ENCODE assay signal across 24 cellular contexts in genomic region chr19:35015576-35016351, GRCh38. TPM values are rescaled to one million over a fixed set of nuclear protein-coding genes. Genes with fewer than 3 reads are reported as not detected.
DNase-seq lines count a peak whose midpoint lies in the region; ATAC-seq, FAIRE-seq and TF ChIP-seq lines count a peak whose summit lies in the region.
"Had no signal": no experiment of that assay in that cellular context is flagged by ENCODE, and none has a peak within 500 bp of the region (broad histone marks: within the 10 kb centered on the region; RNA-seq: fewer than 3 reads in every experiment).

No MANE protein-coding gene starts in this region.

- DNase-seq in AG10803 (ENCODE audit: low read depth) (peak; percentile 9), K562 (ENCODE audit: extremely low read depth in 1 of 4, low spot score in 3 of 4) (no peak), cerebellar cortex (ENCODE audit: low spot score) (no peak), PC-9 (no peak), WTC11 (ENCODE audit: low spot score) (no peak), GM10248 (ENCODE audit: extremely low spot score) (no peak)
- peak in 1 of 7 experiments; percentile 5 for DNase-seq in CD8-positive, alpha-beta T cell
- DNase-seq in naive thymus-derived CD4-positive, alpha-beta T cell, result no peak
- DNase-seq: activated B cell treated with CpG ODN at 0.5 μM for 24 hours, BE2C, colonic mucosa, DMS79 treated with DMSO at 0.1 percent for 48 hours, gastrocnemius medialis, HFFc6, NCI-H1694, NCI-H446 treated with DMSO at 0.1 percent for 48 hours, testis had no signal

- no peaks in the 10 kb centered on the region for H3K9me3 Mint-ChIP-seq in CD8-positive, alpha-beta T cell
- H3K9me3 Mint-ChIP-seq in naive thymus-derived CD4-positive, alpha-beta T cell, result peaks cover 0 to 4% (median 0%) of the 10 kb centered on the region in 11 donors
- no peaks in the 10 kb centered on the region for H3K9me3 Mint-ChIP-seq in WTC11
- H3K9me3 Mint-ChIP-seq: activated B cell treated with CpG ODN at 0.5 μM for 24 hours, HFFc6 had no signal

- peaks cover 80% of the 10 kb centered on the region for H3K36me3 Mint-ChIP-seq in CD8-positive, alpha-beta T cell
- H3K36me3 Mint-ChIP-seq in naive thymus-derived CD4-positive, alpha-beta T cell, result peaks cover 5 to 56% (median 31%) of the 10 kb centered on the region in 5 donors
- peaks cover 84% of the 10 kb centered on the region for H3K36me3 Mint-ChIP-seq in WTC11

- 0 out of 2 replicates have a peak, but pooled peaks cover 4% of the 10 kb centered on the region for H3F3A ChIP-seq in PC-9 (ENCODE audit: insufficient read depth, low read depth)

- peaks cover 4% of the 10 kb centered on the region for H3K9me1 ChIP-seq in K562 (ENCODE audit: control insufficient read depth, insufficient read depth, low read length)

- no peak for TF ChIP-seq EP300 in K562 (IDR thresholded peaks at IDR 0.05; ENCODE audit: low read length)

- intact Hi-C loops in CD8-positive, alpha-beta T cell (cut with DNase I, micrococcal nuclease), result no loop called here
- intact Hi-C loops in K562 (cut with micrococcal nuclease) (no loop called here), PC-9 (cut with micrococcal nuclease; ENCODE audit: unreplicated experiment) (no loop called here)
- intact Hi-C loops in naive thymus-derived CD4-positive, alpha-beta T cell (cut with micrococcal nuclease), result no loop called here

- no peak for TF ChIP-seq RAD21 in K562 (CRISPR knock-in tag; conservative IDR thresholded peaks at IDR 0.05 in 1 of 2, IDR thresholded peaks at IDR 0.05 in 1 of 2)

- H3K79me2 ChIP-seq in K562 (ENCODE audit: control insufficient read depth, insufficient read depth, low read length), result no peaks in the 10 kb centered on the region
- no peaks in the 10 kb centered on the region for H3K79me2 ChIP-seq in PC-9 (ENCODE audit: low read depth)

- peaks cover 53% of the 10 kb centered on the region for H3K36me3 ChIP-seq in CD8-positive, alpha-beta T cell (ENCODE audit: insufficient read depth, low read length)
- H3K36me3 ChIP-seq in K562 (ENCODE audit: control insufficient read depth, insufficient read depth, low read length) (peaks cover 93% of the 10 kb centered on the region), PC-9 (ENCODE audit: low read depth) (no peaks in the 10 kb centered on the region)
- H3K36me3 ChIP-seq in naive thymus-derived CD4-positive, alpha-beta T cell (ENCODE audit: control insufficient read depth in 2 of 3, insufficient read depth in 3 of 3, low read length in 3 of 3), result peaks cover 17 to 71% (median 35%) of the 10 kb centered on the region in 3 experiments
- H3K36me3 ChIP-seq: colonic mucosa had no signal

- H3K4me1 Mint-ChIP-seq in CD8-positive, alpha-beta T cell (ENCODE audit: low read depth), result peaks cover 68% of the 10 kb centered on the region
- peaks cover 43 to 72% (median 61%) of the 10 kb centered on the region in 7 donors for H3K4me1 Mint-ChIP-seq in naive thymus-derived CD4-positive, alpha-beta T cell
- peaks cover 11% of the 10 kb centered on the region; the same call in 1 of the 2 replicates for H3K4me1 Mint-ChIP-seq in WTC11

- H3K27ac ChIP-seq in CD8-positive, alpha-beta T cell (ENCODE audit: low read depth, low read length), result no peak overlapping the region
- H3K27ac ChIP-seq in K562 (ENCODE audit: extremely low read depth, low read depth, low read length) (no peak overlapping the region), PC-9 (no peak overlapping the region)
- H3K27ac ChIP-seq in naive thymus-derived CD4-positive, alpha-beta T cell (ENCODE audit: low read depth, low read length), result peak overlapping the region; percentile 75
- H3K27ac ChIP-seq: colonic mucosa, pancreas, testis had no signal

- CTCF ChIA-PET in CD8-positive, alpha-beta T cell (lab: Charles Lee), result interaction anchor here (0.6 to 10.2 kb wide), 4 partner anchors 14 to 625 kb away, joined by 3 to 228 read pairs (median 45); partner anchors contain the start of gene GRAMD1A
- CTCF ChIA-PET in K562 (lab: Yijun Ruan, JAX; ENCODE audit: low intra/inter-chr PET ratio), result no interaction called here
- CTCF ChIA-PET in naive thymus-derived CD4-positive, alpha-beta T cell (lab: Charles Lee), result interaction anchor here (1.1 to 8.6 kb wide), 2 partner anchors 28 to 45 kb away, joined by 3 to 138 read pairs; no protein-coding TSS in a partner anchor
- CTCF ChIA-PET in PC-9 (lab: Charles Lee), result no interaction called here
- CTCF ChIA-PET in WTC11 (lab: Charles Lee), result interaction anchor here (0.5 kb wide), 1 partner anchor 127 kb away, joined by 4 read pairs; no protein-coding TSS in a partner anchor
- CTCF ChIA-PET in GM10248 (lab: Yijun Ruan, JAX), result interaction anchor here (4.7 to 10.2 kb wide), 2 partner anchors 41 to 48 kb away, joined by 21 to 120 read pairs; no protein-coding TSS in a partner anchor

- H3K4me3 Mint-ChIP-seq in CD8-positive, alpha-beta T cell, result no peak overlapping the region
- peak overlapping the region in 4 of 10 donors; percentile 9 to 94 (median 31) for H3K4me3 Mint-ChIP-seq in naive thymus-derived CD4-positive, alpha-beta T cell
- H3K4me3 Mint-ChIP-seq in WTC11, result no peak overlapping the region
- H3K4me3 Mint-ChIP-seq: activated B cell treated with CpG ODN at 0.5 μM for 24 hours, HFFc6 had no signal

- H3K27me3 ChIP-seq in CD8-positive, alpha-beta T cell (ENCODE audit: insufficient read depth, low read length), result no peaks in the 10 kb centered on the region
- H3K27me3 ChIP-seq in K562 (ENCODE audit: control insufficient read depth in 2 of 2, insufficient read depth in 2 of 2, low read length in 2 of 2), result no peaks in the 10 kb centered on the region
- H3K27me3 ChIP-seq in naive thymus-derived CD4-positive, alpha-beta T cell (ENCODE audit: control insufficient read depth in 2 of 2, insufficient read depth in 2 of 2, low read length in 2 of 2), result no peaks in the 10 kb centered on the region
- no peaks in the 10 kb centered on the region for H3K27me3 ChIP-seq in PC-9 (ENCODE audit: insufficient read depth, low read depth)
- H3K27me3 ChIP-seq: BE2C, colonic mucosa, gastrocnemius medialis, pancreas, testis had no signal

- no peaks in the 10 kb centered on the region for H3K9me2 ChIP-seq in PC-9 (ENCODE audit: insufficient read depth)

- no peak for TF ChIP-seq CTCF in AG10803 (conservative IDR thresholded peaks at IDR 0.05; ENCODE audit: low read length)
- TF ChIP-seq CTCF in CD8-positive, alpha-beta T cell (IDR thresholded peaks at IDR 0.05), result no peak
- TF ChIP-seq CTCF in K562 (IDR thresholded peaks at IDR 0.05 in 2 of 3, conservative IDR thresholded peaks at IDR 0.05 in 1 of 3; ENCODE audit: insufficient read depth in 2 of 3, low read depth in 1 of 3, low read length in 3 of 3), result no peak
- TF ChIP-seq CTCF in PC-9 (conservative IDR thresholded peaks at IDR 0.05), result no peak
- no peak for TF ChIP-seq CTCF in WTC11 (IDR thresholded peaks at IDR 0.05)
- no peak for TF ChIP-seq CTCF in GM10248 (IDR thresholded peaks at IDR 0.05; ENCODE audit: control extremely low read depth, extremely low read depth, low read depth, missing control alignments)

- TF ChIP-seq POLR2A in K562 (conservative IDR thresholded peaks at IDR 0.05), result no peak

- H3K4me2 ChIP-seq in K562 (ENCODE audit: insufficient read depth, low read length), result no peak overlapping the region
- H3K4me2 ChIP-seq in PC-9, result no peak overlapping the region
- H3K4me2 ChIP-seq: smooth muscle cell had no signal

- H2AFZ ChIP-seq in K562 (ENCODE audit: low read depth, low read length), result no peak overlapping the region
- H2AFZ ChIP-seq in PC-9, result no peak overlapping the region

- BruUV-seq in K562 (replicated peaks; lab: Mats Ljungman, UMichigan) (no TSS peak), PC-9 (replicated peaks; lab: Mats Ljungman, UMichigan) (no TSS peak)

- H4K20me1 ChIP-seq in K562 (replicated peaks; ENCODE audit: control insufficient read depth, insufficient read depth, low read length) (no peaks in the 10 kb centered on the region), PC-9 (ENCODE audit: insufficient read depth) (no peaks in the 10 kb centered on the region)

- in situ Hi-C loops in K562 (cut with MboI), result no loop called here

- H3K9ac ChIP-seq in K562 (ENCODE audit: insufficient read depth in 1 of 2, low read depth in 2 of 2, low read length in 2 of 2), result no peak overlapping the region; a peak in 1 of 4 replicates

- H3K27ac Mint-ChIP-seq in CD8-positive, alpha-beta T cell, result peak overlapping the region; percentile 99
- H3K27ac Mint-ChIP-seq in naive thymus-derived CD4-positive, alpha-beta T cell, result peak overlapping the region in 8 of 9 donors; percentile 76 to 99 (median 94)
- H3K27ac Mint-ChIP-seq in WTC11, result no peak overlapping the region
- H3K27ac Mint-ChIP-seq: HFFc6 had no signal

- no peaks in the 10 kb centered on the region for H3K27me3 Mint-ChIP-seq in CD8-positive, alpha-beta T cell (ENCODE audit: low read depth)
- no peaks in the 10 kb centered on the region for H3K27me3 Mint-ChIP-seq in naive thymus-derived CD4-positive, alpha-beta T cell
- H3K27me3 Mint-ChIP-seq in WTC11 (ENCODE audit: low read depth), result no peaks in the 10 kb centered on the region
- H3K27me3 Mint-ChIP-seq: activated B cell treated with CpG ODN at 0.5 μM for 24 hours had no signal

- 92% methylated on average over 16 of the region's 19 CpGs for WGBS in K562 (ENCODE audit: insufficient coverage, low coverage, missing lambda C conversion rate)

- no peak overlapping the region for H3K4me3 ChIP-seq in AG10803 (ENCODE audit: low read length)
- no peak overlapping the region for H3K4me3 ChIP-seq in CD8-positive, alpha-beta T cell (ENCODE audit: low read depth, low read length)
- no peak overlapping the region for H3K4me3 ChIP-seq in K562
- H3K4me3 ChIP-seq in naive thymus-derived CD4-positive, alpha-beta T cell (ENCODE audit: low read length), result no peak overlapping the region
- no peak overlapping the region for H3K4me3 ChIP-seq in PC-9
- H3K4me3 ChIP-seq: colonic mucosa, gastrocnemius medialis, pancreas, smooth muscle cell, testis had no signal

- no peaks in the 10 kb centered on the region for H3K9me3 ChIP-seq in CD8-positive, alpha-beta T cell (ENCODE audit: low read length)
- no peaks in the 10 kb centered on the region for H3K9me3 ChIP-seq in K562 (replicated peaks; ENCODE audit: control insufficient read depth, insufficient read depth, low read depth, low read length)
- H3K9me3 ChIP-seq in naive thymus-derived CD4-positive, alpha-beta T cell (ENCODE audit: control insufficient read depth in 2 of 3, low read length in 3 of 3), result no peaks in the 10 kb centered on the region
- no peaks in the 10 kb centered on the region for H3K9me3 ChIP-seq in PC-9 (ENCODE audit: insufficient read depth, low read depth)
- H3K9me3 ChIP-seq: BE2C, colonic mucosa, gastrocnemius medialis, pancreas, testis had no signal

- FAIRE-seq in K562 (lab: Jason Lieb, UNC), result no peak
- FAIRE-seq: endothelial cell of umbilical vein, GM18507, pancreas had no signal

- H3K4me1 ChIP-seq in CD8-positive, alpha-beta T cell (ENCODE audit: insufficient read depth, low read length), result peaks cover 69% of the 10 kb centered on the region
- peaks cover 0 to 22% of the 10 kb centered on the region in 2 experiments; a peak in 2 of 5 replicates for H3K4me1 ChIP-seq in K562 (replicated peaks in 1 of 2; ENCODE audit: control insufficient read depth in 2 of 2, insufficient read depth in 2 of 2, low read length in 2 of 2)
- H3K4me1 ChIP-seq in naive thymus-derived CD4-positive, alpha-beta T cell (ENCODE audit: control insufficient read depth in 2 of 2, insufficient read depth in 2 of 2, low read length in 2 of 2), result peaks cover 52 to 54% of the 10 kb centered on the region in 2 donors
- H3K4me1 ChIP-seq in PC-9 (replicated peaks; ENCODE audit: insufficient read depth), result no peaks in the 10 kb centered on the region
- H3K4me1 ChIP-seq: BE2C, colonic mucosa had no signal

- POLR2A ChIA-PET in CD8-positive, alpha-beta T cell (lab: Charles Lee), result interaction anchor here (1.1 to 5.3 kb wide), 4 partner anchors 12 to 52 kb away, joined by 3 to 60 read pairs (median 8); partner anchors contain the start of genes GRAMD1A and ZNF792
- POLR2A ChIA-PET in K562 (lab: Yijun Ruan, JAX), result interaction anchor here (0.6 to 3.9 kb wide), 2 partner anchors 9 to 11 kb away, joined by 4 to 18 read pairs; no protein-coding TSS in a partner anchor
- POLR2A ChIA-PET in naive thymus-derived CD4-positive, alpha-beta T cell (lab: Charles Lee), result interaction anchor here (1.2 to 11.9 kb wide), 6 partner anchors 12 to 52 kb away, joined by 4 to 237 read pairs (median 30); partner anchors contain the start of genes GRAMD1A and ZNF792
- POLR2A ChIA-PET in PC-9 (lab: Charles Lee; ENCODE audit: unreplicated experiment), result no interaction called here
- POLR2A ChIA-PET in WTC11 (lab: Charles Lee), result no interaction called here
- POLR2A ChIA-PET in GM10248 (lab: Yijun Ruan, JAX), result interaction anchor here (0.6 to 0.7 kb wide), 2 partner anchors 21 to 27 kb away, joined by 3 to 4 read pairs; no protein-coding TSS in a partner anchor

- ATAC-seq in CD8-positive, alpha-beta T cell, result no peak
- ATAC-seq in K562, result no peak
- no peak for ATAC-seq in naive thymus-derived CD4-positive, alpha-beta T cell
- no peak for ATAC-seq in WTC11
- ATAC-seq: gastrocnemius medialis had no signal

RNA-seq across cellular contexts. Expression of gene SCN1B, which starts 14.5 kb away (rescaled TPM):
- total RNA-seq in CD8-positive, alpha-beta T cell, result 1 to 10 TPM; 1.9 to 2.3 TPM
- 6.3 and 14.6 TPM in 2 replicates for total RNA-seq in K562 (2011; cell fraction: chromatin; rRNA removed; ENCODE audit: low replicate concordance)
- 7.7 and 7.9 TPM in 2 replicates for total RNA-seq in K562 (2011; cell fraction: nucleolus; rRNA removed)
- total RNA-seq in K562 (2011; cell fraction: nucleoplasm; rRNA removed), result 8.3 and 13.4 TPM in 2 replicates
- total RNA-seq in K562 (2014; rRNA removed) (0.91 and 1.6 TPM in 2 replicates), K562 (2014; rRNA removed; fragmentation: Illumina TruSeq; extraction: Trizol) (0.51 and 0.80 TPM in 2 replicates), K562 (2015; rRNA removed; fragmentation: Illumina TruSeq; extraction: Trizol) (0.91 and 1.2 TPM in 2 replicates), K562 (2021) (1.8 TPM in 2 replicates), PC-9 (2021) (2.4 and 3.0 TPM in 2 replicates), WTC11 (2021) (4.4 to 8.0 TPM (median 4.8 TPM) in 3 replicates)
- polyA plus RNA-seq in K562 (2011; rRNA removed) (2.5 and 4.2 TPM in 2 replicates), K562 (2014; fragmentation: Illumina TruSeq; extraction: Trizol) (0.79 and 1.0 TPM in 2 replicates), K562 (2014; fragmentation: Nextera tagmentation; extraction: Ambion mirVana) (under 1 TPM; 0.03 to 0.06 TPM), K562 (2014; rRNA removed) (1.2 and 2.1 TPM in 2 replicates)
- polyA plus RNA-seq in K562 (2011; cell fraction: cytosol; rRNA removed), result 2.3 and 2.6 TPM in 2 replicates
- 9.1 and 10.0 TPM in 2 replicates for polyA plus RNA-seq in K562 (2011; cell fraction: nucleus; rRNA removed)
- 1.4 and 3.7 TPM in 2 replicates for polyA plus RNA-seq in K562 (2012)
- 1.1 and 2.6 TPM in 2 replicates for polyA minus RNA-seq in K562 (2011; rRNA and poly(A)+ RNA removed)
- 1.2 and 1.5 TPM in 2 replicates for polyA minus RNA-seq in K562 (2011; cell fraction: cytosol; rRNA and poly(A)+ RNA removed)
- 1.6 and 2.2 TPM in 2 replicates for polyA minus RNA-seq in K562 (2011; cell fraction: nucleus; rRNA and poly(A)+ RNA removed)
- 1 to 10 TPM in 4 of 5 experiments, under 1 TPM in 1; 0.48 to 1.9 (median 1.8) TPM for total RNA-seq in naive thymus-derived CD4-positive, alpha-beta T cell
- polyA plus RNA-seq in naive thymus-derived CD4-positive, alpha-beta T cell, result under 1 TPM in 1 of 2 donors, not detected in 1; 0.23 TPM

RNA-seq across cellular contexts. Expression of gene GRAMD1A, which starts 15.6 kb away (rescaled TPM):
- total RNA-seq in CD8-positive, alpha-beta T cell, result 100 to 1,000 TPM; 207 to 221 TPM
- total RNA-seq in K562 (2011; cell fraction: chromatin; rRNA removed; ENCODE audit: low replicate concordance), result 167 and 288 TPM in 2 replicates
- 130 and 133 TPM in 2 replicates for total RNA-seq in K562 (2011; cell fraction: nucleolus; rRNA removed)
- 132 and 192 TPM in 2 replicates for total RNA-seq in K562 (2011; cell fraction: nucleoplasm; rRNA removed)
- total RNA-seq in K562 (2014; rRNA removed) (41.8 and 47.0 TPM in 2 replicates), K562 (2014; rRNA removed; fragmentation: Illumina TruSeq; extraction: Trizol) (13.9 and 16.4 TPM in 2 replicates), K562 (2015; rRNA removed; fragmentation: Illumina TruSeq; extraction: Trizol) (19.4 and 20.5 TPM in 2 replicates), K562 (2021) (58.7 and 62.5 TPM in 2 replicates), PC-9 (2021) (62.7 and 105 TPM in 2 replicates), WTC11 (2021) (235 to 389 TPM (median 236 TPM) in 3 replicates)
- polyA plus RNA-seq in K562 (2011; rRNA removed) (39.4 and 54.3 TPM in 2 replicates), K562 (2014; fragmentation: Illumina TruSeq; extraction: Trizol) (38.5 and 54.1 TPM in 2 replicates), K562 (2014; fragmentation: Nextera tagmentation; extraction: Ambion mirVana) (1 to 10 TPM; 1.4 to 1.7 TPM), K562 (2014; rRNA removed) (61.7 and 63.8 TPM in 2 replicates)
- polyA plus RNA-seq in K562 (2011; cell fraction: cytosol; rRNA removed), result 51.1 and 57.8 TPM in 2 replicates
- 131 and 183 TPM in 2 replicates for polyA plus RNA-seq in K562 (2011; cell fraction: nucleus; rRNA removed)
- 35.7 and 68.6 TPM in 2 replicates for polyA plus RNA-seq in K562 (2012)
- 41.4 and 44.4 TPM in 2 replicates for polyA minus RNA-seq in K562 (2011; rRNA and poly(A)+ RNA removed)
- polyA minus RNA-seq in K562 (2011; cell fraction: cytosol; rRNA and poly(A)+ RNA removed), result 39.7 and 39.8 TPM in 2 replicates
- polyA minus RNA-seq in K562 (2011; cell fraction: nucleus; rRNA and poly(A)+ RNA removed), result 31.2 and 45.4 TPM in 2 replicates
- 100 to 1,000 TPM in 4 of 5 experiments, 10 to 100 TPM in 1; 90.1 to 286 (median 253) TPM for total RNA-seq in naive thymus-derived CD4-positive, alpha-beta T cell
- 10 to 100 TPM; 33.6 to 74.9 TPM for polyA plus RNA-seq in naive thymus-derived CD4-positive, alpha-beta T cell

RNA-seq across cellular contexts. Expression of gene HPN, which starts 25.8 kb away (rescaled TPM):
- not detected for total RNA-seq in CD8-positive, alpha-beta T cell
- 0.30 and 0.74 TPM in 2 replicates for total RNA-seq in K562 (2011; cell fraction: chromatin; rRNA removed; ENCODE audit: low replicate concordance)
- total RNA-seq in K562 (2011; cell fraction: nucleolus; rRNA removed), result 0.26 and 0.67 TPM in 2 replicates
- 0.59 and 0.99 TPM in 2 replicates for total RNA-seq in K562 (2011; cell fraction: nucleoplasm; rRNA removed)
- total RNA-seq in K562 (2014; rRNA removed) (not detected in 2 replicates), K562 (2014; rRNA removed; fragmentation: Illumina TruSeq; extraction: Trizol) (not detected in 2 replicates), K562 (2015; rRNA removed; fragmentation: Illumina TruSeq; extraction: Trizol) (0.15 TPM in 1 of 2 replicates, not detected in the other), K562 (2021) (0.20 and 0.36 TPM in 2 replicates), PC-9 (2021) (12.3 and 19.2 TPM in 2 replicates), WTC11 (2021) (20.8 to 35.5 TPM (median 34.6 TPM) in 3 replicates)
- polyA plus RNA-seq in K562 (2011; rRNA removed) (0.10 and 0.11 TPM in 2 replicates), K562 (2014; fragmentation: Illumina TruSeq; extraction: Trizol) (not detected in 2 replicates), K562 (2014; fragmentation: Nextera tagmentation; extraction: Ambion mirVana) (not detected), K562 (2014; rRNA removed) (not detected in 2 replicates)
- polyA plus RNA-seq in K562 (2011; cell fraction: cytosol; rRNA removed), result 0.09 and 0.12 TPM in 2 replicates
- 0.63 and 1.3 TPM in 2 replicates for polyA plus RNA-seq in K562 (2011; cell fraction: nucleus; rRNA removed)
- polyA plus RNA-seq in K562 (2012), result 0.10 and 1.7 TPM in 2 replicates
- not detected in 2 replicates for polyA minus RNA-seq in K562 (2011; rRNA and poly(A)+ RNA removed)
- polyA minus RNA-seq in K562 (2011; cell fraction: cytosol; rRNA and poly(A)+ RNA removed), result not detected in 2 replicates
- 0.27 and 0.56 TPM in 2 replicates for polyA minus RNA-seq in K562 (2011; cell fraction: nucleus; rRNA and poly(A)+ RNA removed)
- total RNA-seq in naive thymus-derived CD4-positive, alpha-beta T cell, result not detected
- not detected for polyA plus RNA-seq in naive thymus-derived CD4-positive, alpha-beta T cell
- total RNA-seq: activated B cell treated with CpG ODN at 0.5 μM for 24 hours; activated CD8-positive, alpha-beta memory T cell treated with anti-CD3 and anti-CD28 coated beads for 36 hours; endothelial cell of umbilical vein; HFFc6; MCF 10A; T-helper 1 cell treated with Interleukin-12 subunit alpha and Interleukin-12 subunit beta and Interleukin-4 antibody, amounts not matched to agents 30 ng/mL and 1 ng/mL, for 36 hours had no signal

RNA-seq across cellular contexts. Expression of gene ZNF792, which starts 51.7 kb away (rescaled TPM):
- 1 to 10 TPM; 5.0 to 5.7 TPM for total RNA-seq in CD8-positive, alpha-beta T cell
- 49.4 and 86.2 TPM in 2 replicates for total RNA-seq in K562 (2011; cell fraction: chromatin; rRNA removed; ENCODE audit: low replicate concordance)
- 38.2 and 47.9 TPM in 2 replicates for total RNA-seq in K562 (2011; cell fraction: nucleolus; rRNA removed)
- total RNA-seq in K562 (2011; cell fraction: nucleoplasm; rRNA removed), result 33.4 and 39.9 TPM in 2 replicates
- total RNA-seq in K562 (2014; rRNA removed), result 14.5 and 14.6 TPM in 2 replicates
- 15.8 and 17.7 TPM in 2 replicates for total RNA-seq in K562 (2014; rRNA removed; fragmentation: Illumina TruSeq; extraction: Trizol)
- total RNA-seq in K562 (2015; rRNA removed; fragmentation: Illumina TruSeq; extraction: Trizol), result 10.0 and 10.4 TPM in 2 replicates
- total RNA-seq in K562 (2021), result 15.5 and 16.5 TPM in 2 replicates
- polyA plus RNA-seq in K562 (2011; rRNA removed), result 9.6 and 12.0 TPM in 2 replicates
- 6.8 and 6.9 TPM in 2 replicates for polyA plus RNA-seq in K562 (2011; cell fraction: cytosol; rRNA removed)
- polyA plus RNA-seq in K562 (2011; cell fraction: nucleus; rRNA removed), result 17.3 and 18.8 TPM in 2 replicates
- polyA plus RNA-seq in K562 (2012), result 7.3 and 9.8 TPM in 2 replicates
- polyA plus RNA-seq in K562 (2014; fragmentation: Illumina TruSeq; extraction: Trizol), result 9.9 and 10.2 TPM in 2 replicates
- 1 to 10 TPM; 3.3 to 3.5 TPM for polyA plus RNA-seq in K562 (2014; fragmentation: Nextera tagmentation; extraction: Ambion mirVana)
- 7.0 and 7.9 TPM in 2 replicates for polyA plus RNA-seq in K562 (2014; rRNA removed)
- polyA minus RNA-seq in K562 (2011; rRNA and poly(A)+ RNA removed), result 37.5 and 38.9 TPM in 2 replicates
- polyA minus RNA-seq in K562 (2011; cell fraction: cytosol; rRNA and poly(A)+ RNA removed), result 9.4 and 17.3 TPM in 2 replicates
- polyA minus RNA-seq in K562 (2011; cell fraction: nucleus; rRNA and poly(A)+ RNA removed), result 32.0 and 50.6 TPM in 2 replicates
- total RNA-seq in naive thymus-derived CD4-positive, alpha-beta T cell, result 10 to 100 TPM; 11.0 to 33.9 (median 14.7) TPM
- polyA plus RNA-seq in naive thymus-derived CD4-positive, alpha-beta T cell, result 10 to 100 TPM; 18.3 to 23.5 TPM
- total RNA-seq in PC-9 (2021), result 3.5 and 4.1 TPM in 2 replicates
- total RNA-seq in WTC11 (2021), result 6.6 to 12.9 TPM (median 8.0 TPM) in 3 replicates

Comparison
In these comparisons a context has a peak if more than half of its experiments do, and no peak if none do; other contexts are left out.
1. CTCF ChIA-PET loops: an anchor here in CD8-positive, alpha-beta T cell (0.6 to 10.2 kb wide), naive thymus-derived CD4-positive, alpha-beta T cell (1.1 to 8.6 kb wide), WTC11 (0.5 kb wide) and GM10248 (4.7 to 10.2 kb wide); none called in K562 and PC-9.
2. POLR2A ChIA-PET loops: an anchor here in CD8-positive, alpha-beta T cell (1.1 to 5.3 kb wide), K562 (0.6 to 3.9 kb wide), naive thymus-derived CD4-positive, alpha-beta T cell (1.2 to 11.9 kb wide) and GM10248 (0.6 to 0.7 kb wide); none called in PC-9 and WTC11.